ENCODE assay signal across 24 cellular contexts in genomic region chr6:35164868-35165267, GRCh38. TPM values are rescaled to one million over a fixed set of nuclear protein-coding genes. Genes with fewer than 3 reads are reported as not detected.
"Had no signal": no experiment of that assay in that cellular context is flagged by ENCODE, and none has a peak within 500 bp of the region (broad histone marks: within the 10 kb centered on the region; RNA-seq: fewer than 3 reads in every experiment).

No MANE protein-coding gene starts in this region.

- DNase-seq: activated CD4-positive, alpha-beta memory T cell treated with anti-CD3 and anti-CD28 coated beads, Interleukin-2, amount 10 ng/mL, durations not matched to agents 7 days and 5 days; activated CD4-positive, alpha-beta T cell treated with anti-CD3 and anti-CD28 coated beads for 48 hours; activated CD4-positive, CD25-positive, alpha-beta regulatory T cell; activated CD8-positive, alpha-beta memory T cell treated with anti-CD3 and anti-CD28 coated beads, Interleukin-2, amount 10 ng/mL, durations not matched to agents 7 days and 5 days; activated naive CD4-positive, alpha-beta T cell treated with Interleukin-2 at 50 U/mL for 16 hours; activated naive CD8-positive, alpha-beta T cell treated with anti-CD3 and anti-CD28 coated beads, Interleukin-2, amount 10 ng/mL, durations not matched to agents 7 days and 5 days; body of pancreas; caudate nucleus; effector memory CD8-positive, alpha-beta T cell; foreskin melanocyte; kidney; midbrain; right cardiac atrium; T-helper 9 cell had no signal

- H3K4me1 Mint-ChIP-seq: activated CD4-positive, alpha-beta memory T cell treated with anti-CD3 and anti-CD28 coated beads, Interleukin-2, amount 10 ng/mL, durations not matched to agents 7 days and 5 days; activated CD8-positive, alpha-beta memory T cell treated with anti-CD3 and anti-CD28 coated beads, Interleukin-2, amount 10 ng/mL, durations not matched to agents 7 days and 5 days; activated naive CD8-positive, alpha-beta T cell treated with anti-CD3 and anti-CD28 coated beads, Interleukin-2, amount 10 ng/mL, durations not matched to agents 7 days and 5 days had no signal

- H3K4me3 ChIP-seq: body of pancreas, skin epidermis, thoracic aorta had no signal

- H3K9me3 ChIP-seq: body of pancreas, thoracic aorta had no signal

- H3K4me3 Mint-ChIP-seq: activated CD4-positive, alpha-beta memory T cell treated with anti-CD3 and anti-CD28 coated beads, Interleukin-2, amount 10 ng/mL, durations not matched to agents 7 days and 5 days; activated CD8-positive, alpha-beta memory T cell treated with anti-CD3 and anti-CD28 coated beads, Interleukin-2, amount 10 ng/mL, durations not matched to agents 7 days and 5 days; activated naive CD8-positive, alpha-beta T cell treated with anti-CD3 and anti-CD28 coated beads, Interleukin-2, amount 10 ng/mL, durations not matched to agents 7 days and 5 days; effector memory CD8-positive, alpha-beta T cell; neural crest cell had no signal

- H3K27me3 ChIP-seq: body of pancreas had no signal

- H3K27ac Mint-ChIP-seq: activated CD4-positive, alpha-beta memory T cell treated with anti-CD3 and anti-CD28 coated beads, Interleukin-2, amount 10 ng/mL, durations not matched to agents 7 days and 5 days; activated CD8-positive, alpha-beta memory T cell treated with anti-CD3 and anti-CD28 coated beads, Interleukin-2, amount 10 ng/mL, durations not matched to agents 7 days and 5 days; activated naive CD8-positive, alpha-beta T cell treated with anti-CD3 and anti-CD28 coated beads, Interleukin-2, amount 10 ng/mL, durations not matched to agents 7 days and 5 days; activated T-helper 2 cell treated with anti-CD3 and anti-CD28 coated beads, Interferon-gamma antibody, Interleukin-2, Interleukin-4, amounts not matched to agents 10 μg/mL and 5 μg/mL and 100 μg/mL, durations not matched to agents 14 hours and 24 hours and 36 hours; effector memory CD8-positive, alpha-beta T cell had no signal

- H3K36me3 ChIP-seq: thoracic aorta had no signal

- FAIRE-seq: kidney had no signal

- ATAC-seq: activated CD8-positive, alpha-beta memory T cell treated with anti-CD3 and anti-CD28 coated beads, Interleukin-2, amount 10 ng/mL, durations not matched to agents 7 days and 5 days; effector memory CD8-positive, alpha-beta T cell; right cardiac atrium had no signal

RNA-seq across cellular contexts. Expression of gene TCP11, which starts 23.7 kb away (rescaled TPM):
- total RNA-seq: activated CD4-positive, alpha-beta memory T cell treated with anti-CD3 and anti-CD28 coated beads, Interleukin-2, amount 10 ng/mL, durations not matched to agents 7 days and 5 days; activated CD8-positive, alpha-beta memory T cell treated with anti-CD3 and anti-CD28 coated beads, Interleukin-2, amount 10 ng/mL, durations not matched to agents 7 days and 5 days; activated naive CD8-positive, alpha-beta T cell treated with anti-CD3 and anti-CD28 coated beads, Interleukin-2, amount 10 ng/mL, durations not matched to agents 7 days and 5 days; activated T-helper 2 cell treated with anti-CD3 and anti-CD28 coated beads, Interferon-gamma antibody, Interleukin-2, Interleukin-4, amounts not matched to agents 10 μg/mL and 5 μg/mL and 100 μg/mL, durations not matched to agents 14 hours and 24 hours and 36 hours; body of pancreas; left lobe of liver; lung microvascular endothelial cell; myocyte; neural crest cell; omental fat pad; progenitor cell of endocrine pancreas; right cardiac atrium; thoracic aorta; ureter had no signal

RNA-seq across cellular contexts. Expression of gene SCUBE3, which starts 48.9 kb away (rescaled TPM):
- total RNA-seq: activated CD4-positive, alpha-beta memory T cell treated with anti-CD3 and anti-CD28 coated beads, Interleukin-2, amount 10 ng/mL, durations not matched to agents 7 days and 5 days; activated T-helper 2 cell treated with anti-CD3 and anti-CD28 coated beads, Interferon-gamma antibody, Interleukin-2, Interleukin-4, amounts not matched to agents 10 μg/mL and 5 μg/mL and 100 μg/mL, durations not matched to agents 14 hours and 24 hours and 36 hours had no signal
